In genomic region chr15:64381000-64381751, GRCh38 we compare ENCODE assay signal across 8 cellular contexts. TPM values are rescaled to one million over a fixed set of nuclear protein-coding genes. Genes with fewer than 3 reads are reported as not detected.
DNase-seq lines count a peak whose midpoint lies in the region; ATAC-seq and TF ChIP-seq lines count a peak whose summit lies in the region.

Gene PCLAF, minus strand, starts transcription at chr15:64381441. Its CDS starts 70 bp downstream, at chr15:64381371.

- H3K27ac ChIP-seq in PC-9 (no peak within 1 kb of the TSS), mucosa of rectum (ENCODE audit: low read depth in 2 of 2, low read length in 2 of 2) (no peak within 1 kb of the TSS)

- no peaks in the 10 kb centered on the region for H4K20me1 ChIP-seq in PC-9 (ENCODE audit: insufficient read depth)

- H3K9me3 ChIP-seq in PC-9 (ENCODE audit: insufficient read depth, low read depth), result no peaks in the 10 kb centered on the region
- H3K9me3 ChIP-seq in mucosa of rectum (ENCODE audit: control insufficient read depth in 2 of 2, low read length in 2 of 2), result no peaks in the 10 kb centered on the region

- DNase-seq in DMS79 (lab: John Stamatoyannopoulos, UW) (peak; percentile 85), KBM-7 (peak; percentile 100), PC-9 (peak; percentile 88 to 91), activated T-cell treated with anti-CD3 and anti-CD28 coated beads for 48 hours (ENCODE audit: low read depth) (peak; percentile 94), erythroblast (lab: John Stamatoyannopoulos, UW) (peak; percentile 97 to 98)
- DNase-seq in stimulated activated CD8-positive, alpha-beta memory T cell treated with anti-CD3 and anti-CD28 coated beads, Interleukin-4, amount 100 ng/mL, for 4 hours (ENCODE audit: low read depth in 2 of 2, low spot score in 1 of 2), result peak; percentile 74 to 81

- peaks cover 9% of the 10 kb centered on the region; the same call in 1 of the 2 replicates for H3K79me2 ChIP-seq in PC-9 (ENCODE audit: low read depth)

- intact Hi-C loops in PC-9 (cut with micrococcal nuclease; ENCODE audit: unreplicated experiment), result no loop called here

- peak within 1 kb of the TSS; percentile 61 to 72 for H3K9ac ChIP-seq in mucosa of rectum (ENCODE audit: low read depth in 1 of 2, low read length in 2 of 2)

- BruUV-seq in PC-9 (replicated peaks; lab: Mats Ljungman, UMichigan), result no TSS peak

- in situ Hi-C loops in KBM-7 (cut with MboI; ENCODE audit: low pct_unique_long_range_greater_than_20kb, low sequenced_read_pairs), result no loop called here

- peak; percentile 95 for ATAC-seq in GM21723 (IDR thresholded peaks at IDR 0.05; ENCODE audit: unreplicated experiment)

- H3K27me3 ChIP-seq in PC-9 (ENCODE audit: insufficient read depth, low read depth) (no peaks in the 10 kb centered on the region), mucosa of rectum (ENCODE audit: control insufficient read depth in 2 of 2, insufficient read depth in 2 of 2, low read length in 2 of 2) (no peaks in the 10 kb centered on the region)

- TF ChIP-seq CTCF in PC-9 (conservative IDR thresholded peaks at IDR 0.05), result no peak

- H2AFZ ChIP-seq in PC-9, result peak within 1 kb of the TSS; percentile 79

- TF ChIP-seq POLR2A in erythroblast (IDR thresholded peaks at IDR 0.05; ENCODE audit: low read length), result peak; percentile 98

- no peaks in the 10 kb centered on the region for H3K9me2 ChIP-seq in PC-9 (ENCODE audit: insufficient read depth)

- H3K4me3 ChIP-seq in PC-9, result peak within 1 kb of the TSS; percentile 65
- H3K4me3 ChIP-seq in mucosa of rectum (ENCODE audit: low read length in 2 of 2), result peak within 1 kb of the TSS; percentile 88 to 95

- H3K4me1 ChIP-seq in PC-9 (replicated peaks; ENCODE audit: insufficient read depth) (0 out of 2 replicates have a peak, but pooled peaks cover 6% of the 10 kb centered on the region), mucosa of rectum (ENCODE audit: control insufficient read depth in 2 of 2, insufficient read depth in 2 of 2, low read length in 2 of 2) (peaks cover 5 to 6% of the 10 kb centered on the region in 2 donors)

- POLR2A ChIA-PET in PC-9 (lab: Charles Lee; ENCODE audit: unreplicated experiment), result interaction anchor here (0.5 kb wide), 1 partner anchor 25 kb away, joined by 3 read pairs; the partner anchor contains the start of gene CSNK1G1

- peak within 1 kb of the TSS; percentile 86 for H3K4me2 ChIP-seq in PC-9

- no peaks in the 10 kb centered on the region for H3F3A ChIP-seq in PC-9 (ENCODE audit: insufficient read depth, low read depth)

- CTCF ChIA-PET in PC-9 (lab: Charles Lee), result interaction anchor here (0.7 kb wide), 1 partner anchor 266 kb away, joined by 6 read pairs; no protein-coding TSS in a partner anchor

- no peaks in the 10 kb centered on the region for H3K36me3 ChIP-seq in PC-9 (ENCODE audit: low read depth)
- H3K36me3 ChIP-seq in mucosa of rectum (ENCODE audit: control insufficient read depth in 2 of 2, insufficient read depth in 2 of 2, low read length in 2 of 2), result no peaks in the 10 kb centered on the region

RNA-seq across cellular contexts. Expression of gene PCLAF, which starts in this region (rescaled TPM):
- 59.5 and 70.4 TPM in 2 replicates for total RNA-seq in PC-9 (2021)
